ENCODE assay signal across 1 cellular context in genomic region chr5:93252165-93252564, GRCh38.
TF ChIP-seq lines count a peak whose summit lies in the region.

No MANE protein-coding gene starts in this region.

TF ChIP-seq in H1, 55 proteins besides CTCF, POLR2A, EP300 and RAD21 (continued from another document):
- TF ChIP-seq KDM5A (IDR thresholded peaks at IDR 0.05; ENCODE audit: low read length) (no peak), SIX5 (IDR thresholded peaks at IDR 0.05; ENCODE audit: low read depth, low read length) (no peak), FOSL1 (IDR thresholded peaks at IDR 0.05; ENCODE audit: insufficient read depth, low read depth, low read length) (no peak)
TF ChIP-seq in H1: peak in this region for 0.
